ENCODE assay signal across 20 cellular contexts in genomic region chr2:136067465-136067864, GRCh38. TPM values are rescaled to one million over a fixed set of nuclear protein-coding genes. Genes with fewer than 3 reads are reported as not detected.
A peak's percentile ranks its signal among the peaks of the same experiment; 100 is the strongest.
DNase-seq lines count a peak whose midpoint lies in the region; ATAC-seq and TF ChIP-seq lines count a peak whose summit lies in the region.
"Had no signal": no experiment of that assay in that cellular context is flagged by ENCODE, and none has a peak within 500 bp of the region (broad histone marks: within the 10 kb centered on the region; RNA-seq: fewer than 3 reads in every experiment).

No MANE protein-coding gene starts in this region.

- no peaks in the 10 kb centered on the region for H3K79me2 ChIP-seq in DND-41 (ENCODE audit: insufficient read depth, low read length)
- no peaks in the 10 kb centered on the region for H3K79me2 ChIP-seq in OCI-LY1 (ENCODE audit: insufficient read depth, low read length)

- TF ChIP-seq CTCF in DND-41 (IDR thresholded peaks at IDR 0.05; ENCODE audit: borderline replicate concordance, extremely low read depth, low read length, poor library complexity, severe bottlenecking) (no peak), OCI-LY1 (IDR thresholded peaks at IDR 0.05; ENCODE audit: low read length) (no peak)

- peak; percentile 16 for DNase-seq in DND-41
- peak; percentile 79 for DNase-seq in Jurkat, Clone E6-1 (ENCODE audit: low read depth, low spot score)
- DNase-seq in islet precursor cell = peak; percentile 65
- no peak for DNase-seq in A172 (ENCODE audit: low spot score)
- no peak for DNase-seq in nucleus accumbens (lab: John Stamatoyannopoulos, UW)
- DNase-seq in glomerular visceral epithelial cell (ENCODE audit: extremely low spot score) = no peak
- no peak for DNase-seq in CD4-positive, alpha-beta memory T cell
- DNase-seq: ACHN, AML-193, COR-L47, DMS53, NCI-H1417 treated with DMSO at 0.1 percent for 48 hours, NCI-H2029 treated with DMSO at 0.1 percent for 48 hours, NCI-H526 treated with DMSO at 0.1 percent for 48 hours, PC-9, SJCRH30 had no signal

- H3K27me3 ChIP-seq in DND-41 (ENCODE audit: insufficient read depth, low read length, poor library complexity) = no peaks in the 10 kb centered on the region
- H3K27me3 ChIP-seq in OCI-LY1 (ENCODE audit: insufficient read depth, low read length) = no peaks in the 10 kb centered on the region
- no peaks in the 10 kb centered on the region for H3K27me3 ChIP-seq in CD4-positive, alpha-beta memory T cell (ENCODE audit: insufficient read depth, low read length)
- H3K27me3 ChIP-seq: SJCRH30 had no signal

- H3K27ac ChIP-seq in DND-41 (ENCODE audit: low read length) = no peak overlapping the region
- peak overlapping the region; percentile 43 for H3K27ac ChIP-seq in OCI-LY1 (ENCODE audit: low read depth, low read length, poor library complexity, severe bottlenecking)
- H3K27ac ChIP-seq in CD4-positive, alpha-beta memory T cell (ENCODE audit: low read depth, low read length) = no peak overlapping the region
- H3K27ac ChIP-seq: HL-60, PC-9, SJCRH30 had no signal

- H2AFZ ChIP-seq in DND-41 (ENCODE audit: low read depth, low read length) (no peak overlapping the region), OCI-LY1 (ENCODE audit: low read length) (no peak overlapping the region)
- H2AFZ ChIP-seq: PC-9 had no signal

- intact Hi-C loops in CD4-positive, alpha-beta memory T cell (cut with micrococcal nuclease) = loop anchor here (5.0 kb wide), 1 partner anchor 45 kb away; no protein-coding TSS in a partner anchor

- CTCF ChIA-PET in CD4-positive, alpha-beta memory T cell (lab: Charles Lee; ENCODE audit: partially characterized antibody) = interaction anchor here (1.7 kb wide), 1 partner anchor 17 kb away, joined by 3 read pairs; no protein-coding TSS in a partner anchor

- H3K9me3 ChIP-seq in DND-41 (ENCODE audit: insufficient read depth, low read length, severe bottlenecking) = no peaks in the 10 kb centered on the region
- peaks cover 16% of the 10 kb centered on the region for H3K9me3 ChIP-seq in OCI-LY1 (ENCODE audit: low read length)
- H3K9me3 ChIP-seq in CD4-positive, alpha-beta memory T cell (ENCODE audit: control insufficient read depth in 1 of 2, low read length in 2 of 2) = no peaks in the 10 kb centered on the region
- H3K9me3 ChIP-seq: HAP-1 had no signal

- H3K4me2 ChIP-seq in DND-41 (ENCODE audit: insufficient read depth, low read length) (no peak overlapping the region), OCI-LY1 (ENCODE audit: low read length) (no peak overlapping the region)
- H3K4me2 ChIP-seq: PC-9 had no signal

- H3K4me1 Mint-ChIP-seq in CD4-positive, alpha-beta memory T cell = peaks cover 31 to 55% (median 40%) of the 10 kb centered on the region in 4 donors

- H4K20me1 ChIP-seq in DND-41 (ENCODE audit: insufficient read depth, low read length) (no peaks in the 10 kb centered on the region), OCI-LY1 (ENCODE audit: insufficient read depth, low read length) (no peaks in the 10 kb centered on the region)

- H3K27ac Mint-ChIP-seq in CD4-positive, alpha-beta memory T cell = peak overlapping the region in 2 of 7 donors; percentile 12 to 38
- H3K27ac Mint-ChIP-seq: CD14-positive monocyte had no signal

- POLR2A ChIA-PET in CD4-positive, alpha-beta memory T cell (lab: Charles Lee; ENCODE audit: partially characterized antibody) = interaction anchor here (0.7 to 1.1 kb wide), 5 partner anchors 10 to 69 kb away, joined by 3 read pairs; no protein-coding TSS in a partner anchor

- H3K9me2 ChIP-seq in OCI-LY1 (ENCODE audit: low read depth, low read length) = no peaks in the 10 kb centered on the region

- H3K4me3 ChIP-seq in DND-41 (ENCODE audit: low read depth in 1 of 2, low read length in 2 of 2) (no peak overlapping the region), OCI-LY1 (ENCODE audit: low read depth, low read length, poor library complexity, severe bottlenecking) (no peak overlapping the region)
- H3K4me3 ChIP-seq in Jurkat, Clone E6-1 (ENCODE audit: low read length) = no peak overlapping the region
- H3K4me3 ChIP-seq in CD4-positive, alpha-beta memory T cell (ENCODE audit: low read length in 2 of 2) = no peak overlapping the region
- H3K4me3 ChIP-seq: HAP-1, PC-9, SJCRH30 had no signal

- no peak overlapping the region for H3K4me3 Mint-ChIP-seq in CD4-positive, alpha-beta memory T cell
- H3K4me3 Mint-ChIP-seq: CD14-positive monocyte had no signal

- no peaks in the 10 kb centered on the region for H3K36me3 Mint-ChIP-seq in CD4-positive, alpha-beta memory T cell
- H3K36me3 Mint-ChIP-seq: CD14-positive monocyte had no signal

- H3K36me3 ChIP-seq in DND-41 (ENCODE audit: insufficient read depth, low read length) (no peaks in the 10 kb centered on the region), OCI-LY1 (ENCODE audit: insufficient read depth, low read length) (no peaks in the 10 kb centered on the region; the same call in 1 of the 2 replicates)
- no peaks in the 10 kb centered on the region for H3K36me3 ChIP-seq in CD4-positive, alpha-beta memory T cell (ENCODE audit: insufficient read depth, low read length)
- H3K36me3 ChIP-seq: HAP-1, SJCRH30 had no signal

- no peak overlapping the region for H3K9ac ChIP-seq in DND-41 (ENCODE audit: low read depth, low read length)
- no peak overlapping the region for H3K9ac ChIP-seq in OCI-LY1 (ENCODE audit: low read length)

- peaks cover 0 to 12% (median 5%) of the 10 kb centered on the region in 8 donors for H3K9me3 Mint-ChIP-seq in CD4-positive, alpha-beta memory T cell

- H3K27me3 Mint-ChIP-seq in CD4-positive, alpha-beta memory T cell = no peaks in the 10 kb centered on the region

- H3F3A ChIP-seq in OCI-LY1 (ENCODE audit: insufficient read depth, low read length) = no peaks in the 10 kb centered on the region

- H3K4me1 ChIP-seq in DND-41 (ENCODE audit: insufficient read depth, low read length) (peaks cover 17% of the 10 kb centered on the region), OCI-LY1 (ENCODE audit: insufficient read depth, low read length, severe bottlenecking) (peaks cover 37% of the 10 kb centered on the region)
- H3K4me1 ChIP-seq in CD4-positive, alpha-beta memory T cell (ENCODE audit: insufficient read depth, low read length) = peaks cover 39% of the 10 kb centered on the region
- H3K4me1 ChIP-seq: HAP-1 had no signal

- no peak for ATAC-seq in DND-41 (ENCODE audit: insufficient read depth, low read depth)

RNA-seq across cellular contexts. Expression of gene CXCR4, which starts 50.5 kb away (rescaled TPM):
- polyA plus RNA-seq in Jurkat, Clone E6-1 (2012; ENCODE audit: insufficient read depth, insufficient read length) = 181 TPM
- 2.8 and 4.3 TPM in 2 replicates for total RNA-seq in A172 (2014; rRNA removed; shearing (Covaris generic))
- 100 to 1,000 TPM; 306 to 308 TPM for total RNA-seq in CD4-positive, alpha-beta memory T cell
- polyA plus RNA-seq in CD4-positive, alpha-beta memory T cell = 1,000 to 10,000 TPM in 1 of 2 donors, 100 to 1,000 TPM in 1; 368 to 1,556 TPM

Comparison
In these comparisons a context has a peak if more than half of its experiments do, and no peak if none do; other contexts are left out.
1. DNase-seq: peak in DND-41 (single experiment), Jurkat, Clone E6-1 (single experiment) and islet precursor cell (single experiment); none in A172 (single experiment), nucleus accumbens (0 of 56), glomerular visceral epithelial cell (single experiment) and CD4-positive, alpha-beta memory T cell (0 of 5).
2. RNA of gene CXCR4, which starts 50.5 kb away (total RNA-seq): 306 to 308 TPM in CD4-positive, alpha-beta memory T cell; 2.8 to 4.3 TPM in A172; every median in the first group is over 10 times any median in the second.